9 cellular contexts compared by ENCODE assay signal in the genomic region with DNA sequence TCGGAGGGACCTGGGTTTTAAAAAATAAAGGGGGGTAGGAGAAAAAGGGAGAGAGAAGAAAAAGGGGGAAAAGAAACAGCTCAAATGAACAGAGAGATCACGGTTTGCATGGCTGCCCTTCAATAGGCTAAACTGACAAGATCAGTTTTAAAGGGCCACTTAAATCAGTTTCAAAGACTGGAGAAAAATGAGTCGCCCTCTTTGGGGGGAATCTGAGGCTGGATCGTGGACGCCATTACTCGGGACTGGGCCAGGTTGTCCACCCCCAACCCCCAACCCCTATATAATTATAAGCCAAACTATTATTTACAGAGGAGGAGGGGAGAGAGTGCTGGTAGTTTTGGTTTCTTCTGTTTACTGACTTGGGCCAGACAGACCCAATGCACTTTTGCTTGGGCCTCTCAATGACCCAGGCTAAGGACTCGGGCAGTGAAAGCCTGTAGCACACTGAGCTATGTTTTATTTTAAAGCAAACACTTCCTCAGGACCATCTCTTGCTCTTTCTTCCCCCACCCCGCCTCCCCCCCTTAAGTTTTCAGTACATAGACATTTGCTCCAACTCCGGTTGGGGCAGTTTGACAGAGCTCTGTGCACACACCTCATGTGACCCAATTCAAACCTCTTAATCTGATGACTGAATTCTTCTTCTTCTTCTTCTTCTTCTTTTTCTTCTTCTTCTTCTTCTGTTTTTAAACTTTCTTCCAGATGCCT. TPM values are rescaled to one million over a fixed set of nuclear protein-coding genes. Genes with fewer than 3 reads are reported as not detected.
A peak's percentile ranks its signal among the peaks of the same experiment; 100 is the strongest.
DNase-seq lines count a peak whose midpoint lies in the region; ATAC-seq and TF ChIP-seq lines count a peak whose summit lies in the region.
"Had no signal": no experiment of that assay in that cellular context is flagged by ENCODE, and none has a peak within 500 bp of the region (broad histone marks: within the 10 kb centered on the region; RNA-seq: fewer than 3 reads in every experiment).

No MANE protein-coding gene starts in this region.

- H2BK12ac ChIP-seq in trophoblast cell (ENCODE audit: low read length), result no peak overlapping the region

- no peak overlapping the region for H4K91ac ChIP-seq in trophoblast cell (ENCODE audit: low read depth, low read length)

- H3K23ac ChIP-seq in trophoblast cell (ENCODE audit: low read length), result no peak overlapping the region

- intact Hi-C loops in Caco-2 (cut with micrococcal nuclease; ENCODE audit: unreplicated experiment), result no loop called here
- intact Hi-C loops in PC-9 (cut with micrococcal nuclease; ENCODE audit: unreplicated experiment), result no loop called here

- H3K4me1 Mint-ChIP-seq in Caco-2 (ENCODE audit: low read depth, unreplicated experiment), result peaks cover 33% of the 10 kb centered on the region

- H3K27ac Mint-ChIP-seq in Caco-2 (ENCODE audit: unreplicated experiment), result peak overlapping the region; percentile 99

- no peak for ATAC-seq in HG02763 (IDR thresholded peaks at IDR 0.05; ENCODE audit: unreplicated experiment)

- H3F3A ChIP-seq in PC-9 (ENCODE audit: insufficient read depth, low read depth), result peaks cover 4% of the 10 kb centered on the region; the same call in 1 of the 2 replicates

- CTCF ChIA-PET in Caco-2 (lab: Charles Lee), result interaction anchor here (0.6 to 2.9 kb wide), 2 partner anchors 10 to 239 kb away, joined by 4 to 23 read pairs; no protein-coding TSS in a partner anchor
- CTCF ChIA-PET in PC-9 (lab: Charles Lee), result interaction anchor here (0.6 kb wide), 2 partner anchors 10 to 419 kb away, joined by 4 to 5 read pairs; no protein-coding TSS in a partner anchor

- no CpG with 5 or more reads among the region's 9 CpGs for WGBS in trophoblast cell (ENCODE audit: extremely low coverage, insufficient coverage, insufficient read length)

- H4K20me1 ChIP-seq in PC-9 (ENCODE audit: insufficient read depth), result peaks cover 57% of the 10 kb centered on the region

- no peak overlapping the region for H3K18ac ChIP-seq in trophoblast cell (ENCODE audit: low read length)

- H3K36me3 Mint-ChIP-seq in Caco-2 (ENCODE audit: insufficient read depth, unreplicated experiment), result peaks cover 100% of the 10 kb centered on the region

- H3K27me3 Mint-ChIP-seq in Caco-2 (ENCODE audit: insufficient read depth, unreplicated experiment), result no peaks in the 10 kb centered on the region

- no peak for TF ChIP-seq CTCF in Caco-2 (IDR thresholded peaks at IDR 0.05; ENCODE audit: insufficient read depth in 1 of 2, low read depth in 1 of 2, low read length in 1 of 2, severe bottlenecking in 1 of 2, unreplicated experiment in 1 of 2)
- TF ChIP-seq CTCF in PC-9 (conservative IDR thresholded peaks at IDR 0.05), result no peak
- no peak for TF ChIP-seq CTCF in fibroblast of mammary gland (conservative IDR thresholded peaks at IDR 0.05; ENCODE audit: control insufficient read depth, insufficient read depth, low read depth, low read length)

- H2AFZ ChIP-seq in PC-9, result no peak overlapping the region
- H2AFZ ChIP-seq in trophoblast cell (ENCODE audit: insufficient read depth, low read length, poor library complexity), result no peak overlapping the region

- H3K4me2 ChIP-seq in PC-9 (peak overlapping the region; percentile 94), trophoblast cell (ENCODE audit: low read length) (peak overlapping the region; percentile 54)

- 0 out of 2 replicates have a peak overlapping the region, but pooled peaks have one; percentile 2 for H3K4me3 ChIP-seq in Caco-2 (ENCODE audit: low read depth, low read length)
- H3K4me3 ChIP-seq in PC-9, result peak overlapping the region; percentile 90
- H3K4me3 ChIP-seq in fibroblast of mammary gland (ENCODE audit: control insufficient read depth, low read depth, low read length), result peak overlapping the region; percentile 95
- no peak overlapping the region for H3K4me3 ChIP-seq in trophoblast cell (ENCODE audit: low read depth, low read length)

- no peak for DNase-seq in Caco-2
- no peak for DNase-seq in PC-9
- DNase-seq in fibroblast of mammary gland (ENCODE audit: low read depth), result peak; percentile 47
- DNase-seq in trophoblast cell, result no peak
- no peak for DNase-seq in NCI-H146 (lab: John Stamatoyannopoulos, UW)
- DNase-seq in NCI-H2171 treated with DMSO at 0.1 percent for 48 hours (lab: John Stamatoyannopoulos, UW), result no peak
- DNase-seq in NCI-H1417 treated with DMSO at 0.1 percent for 48 hours (lab: John Stamatoyannopoulos, UW), result no peak
- DNase-seq: SHP77 had no signal

- H3K4ac ChIP-seq in trophoblast cell (ENCODE audit: low read depth, low read length), result peak overlapping the region; percentile 65

- POLR2A ChIA-PET in Caco-2 (lab: Charles Lee) (interaction anchor here (0.6 to 1.0 kb wide), 3 partner anchors 10 to 112 kb away, joined by 4 to 14 read pairs (median 5); no protein-coding TSS in a partner anchor), PC-9 (lab: Charles Lee; ENCODE audit: unreplicated experiment) (interaction anchor here (0.5 to 0.7 kb wide), 3 partner anchors 19 to 59 kb away, joined by 4 to 6 read pairs (median 5); no protein-coding TSS in a partner anchor)

- H3K9ac ChIP-seq in trophoblast cell (ENCODE audit: low read length), result no peak overlapping the region

- H3K79me2 ChIP-seq in PC-9 (ENCODE audit: low read depth) (peaks cover 96% of the 10 kb centered on the region), trophoblast cell (ENCODE audit: control insufficient read depth, insufficient read depth, low read length, poor library complexity) (peaks cover 36% of the 10 kb centered on the region)

- H3K14ac ChIP-seq in trophoblast cell (ENCODE audit: low read length), result no peak overlapping the region

- H3K27me3 ChIP-seq in Caco-2 (replicated peaks; ENCODE audit: control insufficient read depth, insufficient read depth, low read length), result no peaks in the 10 kb centered on the region
- no peaks in the 10 kb centered on the region for H3K27me3 ChIP-seq in PC-9 (ENCODE audit: insufficient read depth, low read depth)
- H3K27me3 ChIP-seq in trophoblast cell (ENCODE audit: insufficient read depth, low read length), result no peaks in the 10 kb centered on the region

- no peak overlapping the region for H4K12ac ChIP-seq in trophoblast cell (ENCODE audit: low read depth, low read length)

- H2AK5ac ChIP-seq in trophoblast cell (ENCODE audit: low read length), result no peak overlapping the region

- H2BK120ac ChIP-seq in trophoblast cell (ENCODE audit: insufficient read depth, low read length, poor library complexity), result no peak overlapping the region

- H3K4me1 ChIP-seq in Caco-2 (peaks cover 33% of the 10 kb centered on the region), PC-9 (replicated peaks; ENCODE audit: insufficient read depth) (peaks cover 55% of the 10 kb centered on the region), trophoblast cell (ENCODE audit: control insufficient read depth in 1 of 2, insufficient read depth in 2 of 2, low read length in 2 of 2) (peaks cover 19 to 30% of the 10 kb centered on the region in 2 experiments)

- BruUV-seq in Caco-2 (replicated peaks; lab: Mats Ljungman, UMichigan) (no TSS peak), PC-9 (replicated peaks; lab: Mats Ljungman, UMichigan) (no TSS peak)

- no peaks in the 10 kb centered on the region for H3K9me3 Mint-ChIP-seq in Caco-2 (ENCODE audit: unreplicated experiment)

- no peaks in the 10 kb centered on the region for H3K9me2 ChIP-seq in PC-9 (ENCODE audit: insufficient read depth)

- H3K9me3 ChIP-seq in Caco-2 (no peaks in the 10 kb centered on the region), PC-9 (ENCODE audit: insufficient read depth, low read depth) (no peaks in the 10 kb centered on the region), trophoblast cell (ENCODE audit: insufficient read depth, low read depth, low read length) (no peaks in the 10 kb centered on the region)

- H3K4me3 Mint-ChIP-seq in Caco-2 (ENCODE audit: unreplicated experiment), result peak overlapping the region; percentile 83

- H3K27ac ChIP-seq in PC-9 (no peak overlapping the region), trophoblast cell (ENCODE audit: low read depth, low read length) (peak overlapping the region; percentile 18)

- H3K79me1 ChIP-seq in trophoblast cell (ENCODE audit: low read length), result peaks cover 36% of the 10 kb centered on the region

- H2BK5ac ChIP-seq in trophoblast cell (ENCODE audit: low read depth, low read length, poor library complexity), result peak overlapping the region; percentile 44

- H3K36me3 ChIP-seq in Caco-2 (ENCODE audit: control insufficient read depth, insufficient read depth, low read length), result peaks cover 10% of the 10 kb centered on the region
- H3K36me3 ChIP-seq in PC-9 (ENCODE audit: low read depth), result peaks cover 47% of the 10 kb centered on the region
- peaks cover 27 to 29% of the 10 kb centered on the region in 2 experiments for H3K36me3 ChIP-seq in trophoblast cell (ENCODE audit: control insufficient read depth in 1 of 2, insufficient read depth in 2 of 2, low read length in 2 of 2)

- no peak overlapping the region for H4K8ac ChIP-seq in trophoblast cell (ENCODE audit: low read depth, low read length)

RNA-seq across cellular contexts. Expression of a gene that starts 6.3 kb away (rescaled TPM):
- total RNA-seq in Caco-2 (2022), result 134 and 140 TPM in 2 replicates
- total RNA-seq in PC-9 (2021), result 48.4 and 72.1 TPM in 2 replicates
- polyA plus RNA-seq in trophoblast cell (2013), result 91.9 and 99.1 TPM in 2 replicates
